Comparison of ENCODE assay signal across 8 cellular contexts in the genomic region with DNA sequence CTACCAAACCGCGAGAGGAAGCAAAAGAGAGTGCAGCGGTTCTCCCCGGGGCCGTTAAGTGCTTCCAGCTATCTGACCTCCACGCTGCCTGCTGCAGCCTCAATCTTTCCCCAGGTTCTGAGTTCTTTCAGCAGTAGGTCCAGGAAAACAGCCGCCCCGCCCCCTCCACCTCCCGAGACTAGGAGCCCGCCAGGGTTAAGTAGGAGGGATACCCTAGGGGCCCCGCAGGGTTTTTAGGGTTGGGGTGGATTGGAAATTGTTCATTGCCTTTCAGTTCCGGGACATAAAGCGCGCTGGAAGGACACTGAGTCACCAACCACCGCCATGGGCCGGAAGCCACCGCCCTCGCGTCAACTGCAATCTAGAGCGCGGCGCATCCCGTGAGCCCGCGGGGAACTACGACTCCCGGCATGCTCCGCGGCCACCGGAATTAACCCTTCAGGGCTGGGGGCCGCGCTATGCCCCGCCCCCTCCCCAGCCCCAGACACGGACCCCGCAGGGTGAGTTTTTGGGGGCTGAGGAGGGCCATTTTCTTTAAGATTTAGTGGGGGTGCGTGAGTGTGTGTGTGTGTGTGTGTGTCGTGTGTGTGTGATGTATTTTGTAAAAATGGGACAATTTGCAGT. TPM values are rescaled to one million over a fixed set of nuclear protein-coding genes. Genes with fewer than 3 reads are reported as not detected.
A peak's percentile ranks its signal among the peaks of the same experiment; 100 is the strongest.
DNase-seq lines count a peak whose midpoint lies in the region; ATAC-seq and TF ChIP-seq lines count a peak whose summit lies in the region.

TSS of gene MYL6B (plus strand) at position 456 of the 624 bp plus-strand sequence. CDS start 1,332 bp downstream, outside the sequence.

- no peaks in the 10 kb centered on the region for H3K27me3 Mint-ChIP-seq in activated naive CD4-positive, alpha-beta T cell treated with anti-CD3 and anti-CD28 coated beads, Interleukin-2, amount 10 ng/mL, durations not matched to agents 7 days and 5 days

- WGBS in suprapubic skin = 0% methylated on average over 10 of the region's 37 CpGs

- no peak for TF ChIP-seq EP300 in suprapubic skin (IDR thresholded peaks at IDR 0.05)

- ATAC-seq in HG02571 (IDR thresholded peaks at IDR 0.05; ENCODE audit: unreplicated experiment) = peak; percentile 83

- H3K9ac ChIP-seq in SK-N-MC (ENCODE audit: insufficient read length) = peak within 1 kb of the TSS; percentile 84

- H3K36me3 Mint-ChIP-seq in activated naive CD4-positive, alpha-beta T cell treated with anti-CD3 and anti-CD28 coated beads, Interleukin-2, amount 10 ng/mL, durations not matched to agents 7 days and 5 days = peaks cover 9% of the 10 kb centered on the region

- no peaks in the 10 kb centered on the region for H3K9me3 Mint-ChIP-seq in activated naive CD4-positive, alpha-beta T cell treated with anti-CD3 and anti-CD28 coated beads, Interleukin-2, amount 10 ng/mL, durations not matched to agents 7 days and 5 days

- H3K4me3 ChIP-seq in GM06990 (replicated peaks; ENCODE audit: low read depth, low read length) = peak within 1 kb of the TSS; percentile 78
- peak within 1 kb of the TSS; percentile 81 for H3K4me3 ChIP-seq in SK-N-MC
- H3K4me3 ChIP-seq in suprapubic skin = peak within 1 kb of the TSS; percentile 62

- peak within 1 kb of the TSS; percentile 99 for H3K27ac Mint-ChIP-seq in activated naive CD4-positive, alpha-beta T cell treated with anti-CD3 and anti-CD28 coated beads, Interleukin-2, amount 10 ng/mL, durations not matched to agents 7 days and 5 days

- H3K36me3 ChIP-seq in GM06990 (ENCODE audit: control insufficient read depth, insufficient read depth, low read length) = peaks cover 2% of the 10 kb centered on the region
- H3K36me3 ChIP-seq in SK-N-MC (ENCODE audit: insufficient read depth, low read length) = peaks cover 8% of the 10 kb centered on the region
- H3K36me3 ChIP-seq in suprapubic skin = no peaks in the 10 kb centered on the region

- peaks cover 34% of the 10 kb centered on the region for H3K4me1 ChIP-seq in suprapubic skin

- peak in 1 of 2 donors; percentile 41 for TF ChIP-seq POLR2A in suprapubic skin (IDR thresholded peaks at IDR 0.05)

- H3K9me3 ChIP-seq in SK-N-MC (ENCODE audit: low read depth, low read length) = no peaks in the 10 kb centered on the region
- no peaks in the 10 kb centered on the region for H3K9me3 ChIP-seq in suprapubic skin

- peaks cover 53% of the 10 kb centered on the region for H3K4me1 Mint-ChIP-seq in activated naive CD4-positive, alpha-beta T cell treated with anti-CD3 and anti-CD28 coated beads, Interleukin-2, amount 10 ng/mL, durations not matched to agents 7 days and 5 days

- H3K27ac ChIP-seq in SK-N-MC = peak within 1 kb of the TSS; percentile 82
- H3K27ac ChIP-seq in suprapubic skin = peak within 1 kb of the TSS; percentile 95

- peak; percentile 90 for DNase-seq in GM06990 (ENCODE audit: extremely low read depth, insufficient read length)
- peak; percentile 71 for DNase-seq in NCI-H1048 (lab: John Stamatoyannopoulos, UW)
- peak; percentile 35 for DNase-seq in SK-N-MC (ENCODE audit: low read depth, low spot score)
- DNase-seq in activated naive CD4-positive, alpha-beta T cell treated with anti-CD3 and anti-CD28 coated beads, Interleukin-2, amount 10 ng/mL, durations not matched to agents 7 days and 5 days = peak; percentile 96
- DNase-seq in globus pallidus (ENCODE audit: low spot score) = peak; percentile 88
- DNase-seq in occipital lobe (lab: John Stamatoyannopoulos, UW) = peak; percentile 81
- DNase-seq in suprapubic skin (ENCODE audit: low spot score in 2 of 2) = peak; percentile 97 to 98

- CTCF ChIA-PET in activated naive CD4-positive, alpha-beta T cell treated with anti-CD3 and anti-CD28 coated beads, Interleukin-2, amount 10 ng/mL, durations not matched to agents 7 days and 5 days (lab: Charles Lee) = interaction anchor here (0.9 to 1.9 kb wide), 6 partner anchors 10 to 69 kb away, joined by 3 to 8 read pairs (median 6); partner anchors contain the start of genes ESYT1 and RNF41

- TF ChIP-seq CTCF in GM06990 (IDR thresholded peaks at IDR 0.05; ENCODE audit: insufficient read depth, low read length, poor library complexity, severe bottlenecking) = no peak
- no peak for TF ChIP-seq CTCF in suprapubic skin (IDR thresholded peaks at IDR 0.05)

- peak within 1 kb of the TSS; percentile 83 for H3K4me3 Mint-ChIP-seq in activated naive CD4-positive, alpha-beta T cell treated with anti-CD3 and anti-CD28 coated beads, Interleukin-2, amount 10 ng/mL, durations not matched to agents 7 days and 5 days

- H3K27me3 ChIP-seq in GM06990 (replicated peaks; ENCODE audit: control insufficient read depth, insufficient read depth, low read length) (no peaks in the 10 kb centered on the region), suprapubic skin (no peaks in the 10 kb centered on the region)

RNA-seq across cellular contexts. Expression of gene MYL6B, which starts in this region (rescaled TPM):
- total RNA-seq in occipital lobe = 77.0 TPM
- 10 to 100 TPM; 28.3 to 37.4 (median 28.5) TPM for total RNA-seq in suprapubic skin

Comparison
In these comparisons a context has a peak if more than half of its experiments do, and no peak if none do; other contexts are left out.
1. Peak in every context shown above with its lines: DNase-seq, ATAC-seq, H3K4me3 ChIP-seq and H3K27ac ChIP-seq.
2. DNase-seq: peak in every context shown above with its lines; median percentile 98 in suprapubic skin; 96 in activated naive CD4-positive, alpha-beta T cell treated with anti-CD3 and anti-CD28 coated beads, Interleukin-2, amount 10 ng/mL, durations not matched to agents 7 days and 5 days; 90 in GM06990; 88 in globus pallidus; 81 in occipital lobe; 71 in NCI-H1048; 35 in SK-N-MC.